8 cellular contexts compared by ENCODE assay signal in the genomic region with DNA sequence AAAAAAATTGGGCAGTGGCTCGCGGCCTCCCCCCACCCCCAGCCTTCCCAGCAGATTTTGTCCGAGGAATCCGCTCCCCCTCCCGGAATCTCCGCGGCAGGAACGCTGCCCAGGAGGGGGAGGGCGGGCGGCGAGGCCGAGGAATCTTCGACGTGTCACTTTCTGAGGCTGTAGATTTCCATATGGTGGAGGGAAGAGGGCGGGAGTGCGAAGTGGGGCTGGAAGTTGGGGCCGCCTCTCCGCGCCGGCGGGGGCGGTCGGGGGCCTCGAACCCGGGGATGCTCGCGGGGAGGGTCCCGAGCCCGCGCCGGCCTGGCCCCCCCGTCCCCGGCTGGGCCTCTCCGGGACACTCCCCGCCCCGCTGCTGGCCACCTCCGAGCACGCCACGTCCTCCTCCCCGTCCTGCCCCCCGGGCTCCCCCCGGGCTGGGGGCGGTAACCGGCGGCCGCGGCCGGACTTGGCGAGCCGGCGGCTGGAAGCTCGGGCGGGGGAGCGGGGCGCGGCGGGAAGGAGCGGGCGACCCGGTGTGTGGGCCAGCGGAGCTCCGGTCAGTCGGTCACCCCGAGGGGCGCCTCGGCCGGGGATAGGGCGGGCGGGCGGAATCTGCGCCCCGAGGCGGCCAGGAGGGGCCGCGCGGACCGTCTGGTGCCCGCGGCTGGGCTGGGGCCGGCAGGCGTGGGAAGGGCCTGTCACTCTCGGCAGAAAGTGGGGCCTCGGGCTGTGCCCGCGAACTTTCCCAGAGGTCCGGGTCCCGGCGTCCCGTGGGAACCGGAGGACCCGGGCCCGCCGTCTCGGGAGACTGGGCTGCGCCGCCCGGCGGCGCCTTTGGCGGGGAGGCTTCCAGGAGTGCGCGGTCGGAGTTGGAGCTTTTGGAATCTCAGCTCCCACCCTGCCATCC. TPM values are rescaled to one million over a fixed set of nuclear protein-coding genes. Genes with fewer than 3 reads are reported as not detected.
DNase-seq lines count a peak whose midpoint lies in the region; ATAC-seq and TF ChIP-seq lines count a peak whose summit lies in the region.

No MANE protein-coding gene starts in this region.

- H3K27ac ChIP-seq in mammary epithelial cell (ENCODE audit: insufficient read depth, low read depth, low read length) (peak overlapping the region; percentile 97), iPS-18a (ENCODE audit: low read length) (peak overlapping the region; percentile 75), sigmoid colon (peak overlapping the region; percentile 87 to 100 (median 98))

- no peaks in the 10 kb centered on the region for H4K20me1 ChIP-seq in mammary epithelial cell (ENCODE audit: insufficient read depth, low read length)

- peaks cover 2% of the 10 kb centered on the region for H3K36me3 Mint-ChIP-seq in T-helper 2 cell treated with Interferon-gamma antibody and Interleukin-4, amounts not matched to agents 5 μg/mL and 100 μg/mL, for 36 hours (ENCODE audit: low read depth)

- 2% methylated on average over 21 of the region's 103 CpGs for WGBS in mammary epithelial cell (ENCODE audit: low coverage, missing lambda C conversion rate)
- 1% methylated on average over 103 of the region's 103 CpGs for WGBS in sigmoid colon, 2 donors

- H3K4me1 ChIP-seq in mammary epithelial cell (ENCODE audit: insufficient read depth, low read length) (peaks cover 23% of the 10 kb centered on the region), iPS-18a (ENCODE audit: control insufficient read depth, low read depth, low read length) (peaks cover 18% of the 10 kb centered on the region), sigmoid colon (peaks cover 0 to 48% (median 33%) of the 10 kb centered on the region in 4 donors)

- H3K27me3 Mint-ChIP-seq in T-helper 2 cell treated with Interferon-gamma antibody and Interleukin-4, amounts not matched to agents 5 μg/mL and 100 μg/mL, for 36 hours (ENCODE audit: low read depth): peaks cover 13% of the 10 kb centered on the region

- no peaks in the 10 kb centered on the region for H3K9me3 Mint-ChIP-seq in T-helper 2 cell treated with Interferon-gamma antibody and Interleukin-4, amounts not matched to agents 5 μg/mL and 100 μg/mL, for 36 hours

- DNase-seq in DMS 273 treated with DMSO at 0.1 percent for 48 hours (lab: John Stamatoyannopoulos, UW) (peak; percentile 41), LNCaP clone FGC (ENCODE audit: low read depth) (no peak), mammary epithelial cell (peak; percentile 74), sigmoid colon (peak; percentile 94)
- peak; percentile 48 for DNase-seq in T-helper 2 cell treated with Interferon-gamma antibody and Interleukin-4, amounts not matched to agents 5 μg/mL and 100 μg/mL, for 36 hours (ENCODE audit: low spot score)

- H3K27me3 ChIP-seq in mammary epithelial cell (ENCODE audit: insufficient read depth, low read length) (no peaks in the 10 kb centered on the region), iPS-18a (ENCODE audit: control insufficient read depth, insufficient read depth, low read length) (no peaks in the 10 kb centered on the region), sigmoid colon (no peaks in the 10 kb centered on the region)

- peak overlapping the region; percentile 97 for H3K4me3 Mint-ChIP-seq in T-helper 2 cell treated with Interferon-gamma antibody and Interleukin-4, amounts not matched to agents 5 μg/mL and 100 μg/mL, for 36 hours

- H3K79me2 ChIP-seq in mammary epithelial cell (ENCODE audit: insufficient read depth, low read length): peaks cover 61% of the 10 kb centered on the region

- peaks cover 13% of the 10 kb centered on the region for H3K4me1 Mint-ChIP-seq in T-helper 2 cell treated with Interferon-gamma antibody and Interleukin-4, amounts not matched to agents 5 μg/mL and 100 μg/mL, for 36 hours (ENCODE audit: low read depth)

- no peak for TF ChIP-seq POLR2A in sigmoid colon (IDR thresholded peaks at IDR 0.05)

- no peak for TF ChIP-seq CTCF in LNCaP clone FGC (IDR thresholded peaks at IDR 0.05; ENCODE audit: control insufficient read depth, extremely low read depth, insufficient read depth)
- TF ChIP-seq CTCF in mammary epithelial cell (conservative IDR thresholded peaks at IDR 0.05 in 1 of 2, IDR thresholded peaks at IDR 0.05 in 1 of 2; ENCODE audit: extremely low read depth in 1 of 2, insufficient read depth in 1 of 2, low read depth in 1 of 2, low read length in 2 of 2): peak in 1 of 2 donors; percentile 48
- peak in 1 of 4 experiments; percentile 10 for TF ChIP-seq CTCF in sigmoid colon (IDR thresholded peaks at IDR 0.05)

- H3K9ac ChIP-seq in mammary epithelial cell (ENCODE audit: insufficient read depth, low read length): peak overlapping the region; percentile 99
- peak overlapping the region; percentile 94 for H3K9ac ChIP-seq in iPS-18a (ENCODE audit: low read length)

- no TSS peak for BruUV-seq in mammary epithelial cell (replicated peaks; lab: Mats Ljungman, UMichigan)

- H2AFZ ChIP-seq in mammary epithelial cell (ENCODE audit: low read depth, low read length): peak overlapping the region; percentile 54

- H3K4me2 ChIP-seq in mammary epithelial cell (ENCODE audit: insufficient read depth, low read depth, low read length): peak overlapping the region; percentile 86

- no peak overlapping the region for H3K27ac Mint-ChIP-seq in T-helper 2 cell treated with Interferon-gamma antibody and Interleukin-4, amounts not matched to agents 5 μg/mL and 100 μg/mL, for 36 hours

- H3K36me3 ChIP-seq in mammary epithelial cell (ENCODE audit: insufficient read depth, low read length) (no peaks in the 10 kb centered on the region), iPS-18a (ENCODE audit: control insufficient read depth, low read depth, low read length) (peaks cover 3% of the 10 kb centered on the region), sigmoid colon (no peaks in the 10 kb centered on the region)

- intact Hi-C loops in mammary epithelial cell (cut with micrococcal nuclease) (loop anchor here (1.0 to 5.0 kb wide), 5 partner anchors 47 to 203 kb away; no protein-coding TSS in a partner anchor), sigmoid colon (cut with DNase I) (loop anchor here (5.0 kb wide), 6 partner anchors 87 to 1173 kb away; no protein-coding TSS in a partner anchor)

- H3K4me3 ChIP-seq in LNCaP clone FGC (ENCODE audit: low read depth, low read length) (peak overlapping the region; percentile 95), mammary epithelial cell (replicated peaks in 1 of 3; ENCODE audit: insufficient read depth in 1 of 3, low read depth in 2 of 3, low read length in 3 of 3) (peak overlapping the region; percentile 67 to 98 (median 81)), iPS-18a (ENCODE audit: low read length) (peak overlapping the region; percentile 74), sigmoid colon (peak overlapping the region; percentile 60 to 97 (median 94))

- TF ChIP-seq EP300 in sigmoid colon (IDR thresholded peaks at IDR 0.05): peak in 1 of 4 donors; percentile 36

- ATAC-seq in GM21529 (IDR thresholded peaks at IDR 0.05; ENCODE audit: unreplicated experiment) (peak; percentile 30), GM18519 (IDR thresholded peaks at IDR 0.05; ENCODE audit: low FRiP score, unreplicated experiment) (no peak)

- in situ Hi-C loops in mammary epithelial cell (cut with MboI; ENCODE audit: low sequenced_read_pairs in 2 of 2): no loop called here

- H3K9me3 ChIP-seq in mammary epithelial cell (replicated peaks; ENCODE audit: insufficient read depth, low read length) (no peaks in the 10 kb centered on the region), iPS-18a (ENCODE audit: control insufficient read depth, low read depth, low read length) (no peaks in the 10 kb centered on the region), sigmoid colon (no peaks in the 10 kb centered on the region)

- dilution Hi-C loops in mammary epithelial cell (cut with HindIII; ENCODE audit: low sequenced_read_pairs): no loop called here

- CTCF ChIA-PET in mammary epithelial cell (lab: Charles Lee; ENCODE audit: low non-redundant PET): interaction anchor here (0.5 kb wide), 1 partner anchor 38 kb away, joined by 4 read pairs; no protein-coding TSS in a partner anchor

RNA-seq across cellular contexts. Expression of a gene that starts 0.9 kb away (rescaled TPM):
- 100 to 1,000 TPM; 161 to 200 TPM for total RNA-seq in mammary epithelial cell
- 12.0 TPM for polyA plus RNA-seq in mammary epithelial cell
- 109 TPM for polyA minus RNA-seq in mammary epithelial cell
- total RNA-seq in sigmoid colon: 10 to 100 TPM; 50.3 to 93.9 (median 63.0) TPM
- 10 to 100 TPM; 16.2 to 25.7 (median 18.0) TPM for polyA plus RNA-seq in sigmoid colon
